In the genomic region with DNA sequence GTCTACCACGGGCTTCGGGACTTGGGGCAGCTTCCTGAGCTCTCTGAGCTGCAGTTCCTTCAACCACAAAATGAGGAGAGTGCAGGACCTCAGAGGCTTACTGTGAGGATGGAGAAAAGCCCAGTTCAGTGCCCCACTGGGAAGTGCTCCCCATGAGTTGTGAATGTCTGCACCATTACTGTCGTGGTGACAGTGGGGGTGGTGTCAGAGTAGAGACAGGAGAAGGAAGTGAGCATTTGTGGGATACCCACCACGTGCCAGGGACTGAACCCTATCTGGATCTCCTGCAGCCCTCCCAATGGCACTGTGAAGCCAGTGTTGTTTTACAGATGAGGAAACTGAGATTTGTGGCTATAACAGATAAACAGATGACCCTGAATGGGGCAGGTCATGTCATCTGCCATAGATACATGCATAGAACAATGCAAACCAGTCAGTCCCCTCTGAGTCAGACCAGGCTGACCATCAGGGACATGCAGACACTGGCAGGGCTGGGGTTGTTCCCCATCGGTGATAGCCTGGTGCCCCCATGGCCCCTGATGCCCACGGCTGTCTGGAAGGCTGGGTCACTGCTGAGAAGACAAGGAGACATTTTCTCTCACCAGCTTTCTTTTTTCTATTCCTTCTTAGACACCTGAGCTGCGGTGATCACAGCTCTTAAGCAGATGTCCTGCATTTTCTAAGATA, we compare ENCODE assay signal across 8 cellular contexts.
DNase-seq lines count a peak whose midpoint lies in the region; ATAC-seq and TF ChIP-seq lines count a peak whose summit lies in the region.

No MANE protein-coding gene starts in this region.

- peaks cover 4% of the 10 kb centered on the region for H3K4me1 Mint-ChIP-seq in endothelial cell (ENCODE audit: unreplicated experiment)

- peaks cover 54% of the 10 kb centered on the region for H3K27me3 ChIP-seq in foreskin keratinocyte

- TF ChIP-seq CTCF in endothelial cell (IDR thresholded peaks at IDR 0.05; ENCODE audit: unreplicated experiment), result no peak
- TF ChIP-seq CTCF in foreskin keratinocyte (conservative IDR thresholded peaks at IDR 0.05), result no peak

- H3K27me3 Mint-ChIP-seq in endothelial cell (ENCODE audit: unreplicated experiment), result peaks cover 31% of the 10 kb centered on the region

- H3K4me1 ChIP-seq in foreskin keratinocyte, result no peaks in the 10 kb centered on the region

- H3K4me3 ChIP-seq in skeletal muscle cell (ENCODE audit: low read depth, low read length), result peak overlapping the region; percentile 52

- peak; percentile 72 for DNase-seq in MV-4-11 (lab: John Stamatoyannopoulos, UW)
- no peak for DNase-seq in endothelial cell (ENCODE audit: low spot score)
- no peak for DNase-seq in skeletal muscle cell (ENCODE audit: low read depth)
- DNase-seq in foreskin keratinocyte, result no peak
- no peak for DNase-seq in NCI-H82 treated with DMSO at 0.1 percent for 48 hours (lab: John Stamatoyannopoulos, UW; ENCODE audit: unreplicated experiment)
- no peak for DNase-seq in epidermal melanocyte (ENCODE audit: insufficient read length, low spot score)

- H3K36me3 Mint-ChIP-seq in endothelial cell (ENCODE audit: low read depth, unreplicated experiment), result peaks cover 13% of the 10 kb centered on the region

- H3K9me3 Mint-ChIP-seq in endothelial cell (ENCODE audit: unreplicated experiment), result no peaks in the 10 kb centered on the region

- peak; percentile 23 for ATAC-seq in GM18909 (IDR thresholded peaks at IDR 0.05; ENCODE audit: poor library complexity, unreplicated experiment)
- ATAC-seq in HG03520 (IDR thresholded peaks at IDR 0.05; ENCODE audit: unreplicated experiment), result no peak
- ATAC-seq in foreskin keratinocyte, result no peak

- no peak overlapping the region for H3K27ac Mint-ChIP-seq in endothelial cell (ENCODE audit: unreplicated experiment)

- no peak overlapping the region for H3K27ac ChIP-seq in foreskin keratinocyte

- peak overlapping the region; percentile 81 for H3K4me3 Mint-ChIP-seq in endothelial cell (ENCODE audit: unreplicated experiment)
